11 cellular contexts compared by ENCODE assay signal in the genomic region with DNA sequence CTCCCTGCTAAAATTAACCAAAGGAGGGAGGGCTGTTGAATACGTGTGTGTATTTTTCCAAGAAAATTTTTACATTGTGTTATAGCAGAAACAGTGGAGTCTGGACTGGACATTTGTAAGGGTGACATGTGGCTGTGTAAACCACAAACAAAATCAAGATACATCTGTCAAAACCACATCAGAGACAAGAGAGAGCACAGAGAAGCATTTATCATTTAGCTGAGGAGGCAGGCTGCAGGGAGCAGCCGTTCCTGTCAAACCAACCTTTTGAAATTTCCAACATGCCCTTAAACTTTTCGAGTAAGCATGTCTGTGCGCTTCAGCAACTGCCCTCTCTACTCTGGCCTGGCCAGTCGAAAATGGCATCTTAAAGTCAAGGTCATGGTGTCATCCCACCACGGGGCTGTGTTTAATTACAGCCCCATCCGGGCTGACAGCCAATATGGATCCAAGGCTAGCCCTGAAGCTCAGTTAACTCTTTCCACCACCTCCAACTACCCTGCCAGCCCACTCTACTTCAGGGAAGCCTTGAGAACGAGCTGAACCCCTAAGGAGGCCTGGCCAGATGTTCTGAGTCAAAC. TPM values are rescaled to one million over a fixed set of nuclear protein-coding genes. Genes with fewer than 3 reads are reported as not detected.
DNase-seq lines count a peak whose midpoint lies in the region; TF ChIP-seq lines count a peak whose summit lies in the region.
"Had no signal": no experiment of that assay in that cellular context is flagged by ENCODE, and none has a peak within 500 bp of the region (broad histone marks: within the 10 kb centered on the region; RNA-seq: fewer than 3 reads in every experiment).

No MANE protein-coding gene starts in this region.

- no peak overlapping the region for H2BK20ac ChIP-seq in H9 (ENCODE audit: low read depth, low read length, poor library complexity, severe bottlenecking)

- H3K56ac ChIP-seq in H9 (ENCODE audit: insufficient read length, low read depth, low read length): no peak overlapping the region

- peaks cover 31% of the 10 kb centered on the region; the same call in 1 of the 2 replicates for H3K79me2 ChIP-seq in H9 (ENCODE audit: insufficient read depth, low read length)
- H3K79me2 ChIP-seq in OCI-LY7 (ENCODE audit: insufficient read depth, low read depth, low read length): peaks cover 100% of the 10 kb centered on the region

- TF ChIP-seq CTCF in H9 (conservative IDR thresholded peaks at IDR 0.05): no peak
- TF ChIP-seq CTCF in OCI-LY7 (conservative IDR thresholded peaks at IDR 0.05; ENCODE audit: low read length): no peak

- H2BK12ac ChIP-seq in H9 (ENCODE audit: insufficient read length, low read depth, low read length) (no peak overlapping the region), mesenchymal stem cell (ENCODE audit: low read length in 2 of 2) (no peak overlapping the region)

- peak overlapping the region; percentile 4 to 98 (median 92); a peak in 21 of 22 replicates for H3K27ac ChIP-seq in BLaER1 treated with 17β-estradiol and CSF1 and Interleukin-3, amounts not matched to agents 10 nM and 100 nM
- H3K27ac ChIP-seq in H9 (ENCODE audit: insufficient read length, low read depth, low read length) (no peak overlapping the region), OCI-LY7 (ENCODE audit: low read depth, low read length, poor library complexity, severe bottlenecking) (peak overlapping the region; percentile 90), mesenchymal stem cell (ENCODE audit: low read length, poor library complexity, severe bottlenecking) (no peak overlapping the region)
- H3K27ac ChIP-seq: thyroid gland had no signal

- H3K4me1 Mint-ChIP-seq in H9: peaks cover 75 to 76% of the 10 kb centered on the region in 2 experiments

- no peaks in the 10 kb centered on the region for H3K27me3 Mint-ChIP-seq in H9 (ENCODE audit: low read depth)

- no TSS peak for BruUV-seq in OCI-LY7 (replicated peaks; lab: Mats Ljungman, UMichigan)

- no peak overlapping the region for H2AFZ ChIP-seq in H9 (ENCODE audit: low read length)
- H2AFZ ChIP-seq in OCI-LY7 (ENCODE audit: low read length): no peak overlapping the region
- H2AFZ ChIP-seq in mesenchymal stem cell (ENCODE audit: low read depth, low read length): no peak overlapping the region

- CTCF ChIA-PET in OCI-LY7 (lab: Charles Lee; ENCODE audit: unreplicated experiment): interaction anchor here (1.0 to 1.2 kb wide), 2 partner anchors 105 to 179 kb away, joined by 3 read pairs; no protein-coding TSS in a partner anchor

- H3K4me3 Mint-ChIP-seq in H9: no peak overlapping the region

- H3K9ac ChIP-seq in BLaER1 treated with 17β-estradiol and CSF1 and Interleukin-3, amounts not matched to agents 10 nM and 100 nM: peak overlapping the region; percentile 56 to 99 (median 96); a peak in 21 of 22 replicates
- H3K9ac ChIP-seq in H9 (ENCODE audit: extremely low read depth, insufficient read length, low read length): no peak overlapping the region
- H3K9ac ChIP-seq in mesenchymal stem cell (ENCODE audit: low read length): no peak overlapping the region

- POLR2A ChIA-PET in OCI-LY7 (lab: Charles Lee): interaction anchor here (0.7 to 4.3 kb wide), 12 partner anchors 10 to 225 kb away, joined by 3 to 25 read pairs (median 4); no protein-coding TSS in a partner anchor

- no peak overlapping the region for H2BK5ac ChIP-seq in H9 (ENCODE audit: insufficient read length, low read length)
- no peak overlapping the region for H2BK5ac ChIP-seq in mesenchymal stem cell (ENCODE audit: low read depth, low read length, poor library complexity, severe bottlenecking)

- no peak overlapping the region for H3T11ph ChIP-seq in H9 (ENCODE audit: low read length)

- H3K9me3 ChIP-seq in BLaER1 treated with 17β-estradiol and CSF1 and Interleukin-3, amounts not matched to agents 10 nM and 100 nM (replicated peaks in 1 of 11): no peaks in the 10 kb centered on the region
- no peaks in the 10 kb centered on the region for H3K9me3 ChIP-seq in H9 (ENCODE audit: control insufficient read depth, low read depth, low read length)
- H3K9me3 ChIP-seq in OCI-LY7 (ENCODE audit: low read length): no peaks in the 10 kb centered on the region
- no peaks in the 10 kb centered on the region for H3K9me3 ChIP-seq in mesenchymal stem cell (ENCODE audit: control insufficient read depth, low read length)
- H3K9me3 ChIP-seq: thyroid gland had no signal

- intact Hi-C loops in OCI-LY7 (cut with micrococcal nuclease; ENCODE audit: unreplicated experiment): no loop called here

- H2BK120ac ChIP-seq in H9 (ENCODE audit: low read depth, low read length, poor library complexity, severe bottlenecking) (no peak overlapping the region), mesenchymal stem cell (ENCODE audit: low read depth, low read length) (no peak overlapping the region)

- H4K8ac ChIP-seq in H9 (replicated peaks; ENCODE audit: insufficient read length, low read depth, low read length) (no peak overlapping the region), mesenchymal stem cell (ENCODE audit: low read length) (no peak overlapping the region)

- H4K91ac ChIP-seq in H9 (ENCODE audit: insufficient read length, low read depth, low read length) (no peak overlapping the region), mesenchymal stem cell (ENCODE audit: low read length) (no peak overlapping the region)

- peak overlapping the region; percentile 83 to 98 (median 95) for H3K4me2 ChIP-seq in BLaER1 treated with 17β-estradiol and CSF1 and Interleukin-3, amounts not matched to agents 10 nM and 100 nM
- H3K4me2 ChIP-seq in H9 (ENCODE audit: insufficient read depth, insufficient read length, low read length) (no peak overlapping the region), OCI-LY7 (ENCODE audit: low read length) (peak overlapping the region; percentile 100), mesenchymal stem cell (ENCODE audit: low read length, poor library complexity, severe bottlenecking) (no peak overlapping the region)

- peaks cover 72 to 89% (median 86%) of the 10 kb centered on the region in 10 experiments for H3K4me1 ChIP-seq in BLaER1 treated with 17β-estradiol and CSF1 and Interleukin-3, amounts not matched to agents 10 nM and 100 nM
- H3K4me1 ChIP-seq in H9 (ENCODE audit: insufficient read depth, low read length): peaks cover 9% of the 10 kb centered on the region
- peaks cover 81% of the 10 kb centered on the region for H3K4me1 ChIP-seq in OCI-LY7 (ENCODE audit: insufficient read depth, low read length, poor library complexity, severe bottlenecking)
- H3K4me1 ChIP-seq in mesenchymal stem cell (ENCODE audit: control insufficient read depth, insufficient read depth, low read depth, low read length): peaks cover 2% of the 10 kb centered on the region

- H3K9me3 Mint-ChIP-seq in H9: no peaks in the 10 kb centered on the region

- peak overlapping the region; percentile 19 to 95 (median 44); a peak in 16 of 20 replicates for H3K4me3 ChIP-seq in BLaER1 treated with 17β-estradiol and CSF1 and Interleukin-3, amounts not matched to agents 10 nM and 100 nM
- peak overlapping the region; percentile 93 for H3K4me3 ChIP-seq in OCI-LY7 (ENCODE audit: low read depth, low read length, poor library complexity, severe bottlenecking)
- no peak overlapping the region for H3K4me3 ChIP-seq in mesenchymal stem cell (ENCODE audit: insufficient read depth in 1 of 2, low read depth in 1 of 2, low read length in 2 of 2)
- H3K4me3 ChIP-seq: thyroid gland had no signal

- no peak overlapping the region for H4K5ac ChIP-seq in H9 (ENCODE audit: insufficient read length, low read depth, low read length)

- H3K23ac ChIP-seq in H9 (ENCODE audit: insufficient read length, low read depth, low read length) (no peak overlapping the region), mesenchymal stem cell (ENCODE audit: low read length in 2 of 2) (no peak overlapping the region)

- H2AK5ac ChIP-seq in H9 (ENCODE audit: insufficient read length, low read length) (no peak overlapping the region), mesenchymal stem cell (ENCODE audit: low read length, severe bottlenecking) (no peak overlapping the region)

- H3K18ac ChIP-seq in H9 (ENCODE audit: insufficient read length, low read depth, low read length) (no peak overlapping the region), mesenchymal stem cell (ENCODE audit: low read depth in 1 of 2, low read length in 2 of 2) (no peak overlapping the region)

- H4K20me1 ChIP-seq in BLaER1 treated with 17β-estradiol and CSF1 and Interleukin-3, amounts not matched to agents 10 nM and 100 nM: peaks cover 0 to 51% (median 0%) of the 10 kb centered on the region in 11 experiments; a peak in 6 of 22 replicates
- no peaks in the 10 kb centered on the region for H4K20me1 ChIP-seq in H9 (ENCODE audit: control insufficient read depth, insufficient read depth, insufficient read length)
- peaks cover 45% of the 10 kb centered on the region; the same call in 1 of the 2 replicates for H4K20me1 ChIP-seq in OCI-LY7 (ENCODE audit: insufficient read depth, low read length)

- H3K79me1 ChIP-seq in H9 (ENCODE audit: insufficient read depth, low read depth, low read length, poor library complexity, severe bottlenecking) (peaks cover 5% of the 10 kb centered on the region), mesenchymal stem cell (replicated peaks; ENCODE audit: low read length, poor library complexity, severe bottlenecking) (peaks cover 22% of the 10 kb centered on the region)

- no peaks in the 10 kb centered on the region for H3K27me3 ChIP-seq in BLaER1 treated with 17β-estradiol and CSF1 and Interleukin-3, amounts not matched to agents 10 nM and 100 nM
- H3K27me3 ChIP-seq in H9 (ENCODE audit: insufficient read depth, low read length) (no peaks in the 10 kb centered on the region), mesenchymal stem cell (ENCODE audit: control insufficient read depth in 1 of 2, insufficient read depth in 1 of 2, low read length in 2 of 2) (peaks cover 0 to 74% of the 10 kb centered on the region in 2 experiments)
- H3K27me3 ChIP-seq: thyroid gland had no signal

- H3K27ac Mint-ChIP-seq in H9: peak overlapping the region; percentile 33 to 68 (median 68); a peak in 3 of 7 replicates

- H3K36me3 ChIP-seq in BLaER1 treated with 17β-estradiol and CSF1 and Interleukin-3, amounts not matched to agents 10 nM and 100 nM: peaks cover 0 to 60% (median 36%) of the 10 kb centered on the region in 11 experiments; a peak in 15 of 22 replicates
- H3K36me3 ChIP-seq in OCI-LY7 (ENCODE audit: insufficient read depth, low read length): peaks cover 98% of the 10 kb centered on the region
- peaks cover 0 to 11% of the 10 kb centered on the region in 2 experiments for H3K36me3 ChIP-seq in mesenchymal stem cell (ENCODE audit: control insufficient read depth in 1 of 2, insufficient read depth in 2 of 2, low read depth in 1 of 2, low read length in 2 of 2)
- H3K36me3 ChIP-seq: thyroid gland had no signal

- H3K23me2 ChIP-seq in H9 (ENCODE audit: insufficient read length, low read depth, low read length, poor library complexity, severe bottlenecking): peaks cover 14% of the 10 kb centered on the region

- H3K14ac ChIP-seq in H9 (ENCODE audit: insufficient read depth, low read length) (no peak overlapping the region), mesenchymal stem cell (ENCODE audit: low read length in 2 of 2) (no peak overlapping the region)

- H2BK15ac ChIP-seq in H9 (ENCODE audit: low read depth, low read length) (no peak overlapping the region), mesenchymal stem cell (ENCODE audit: low read depth, poor library complexity, severe bottlenecking) (no peak overlapping the region)

- no peaks in the 10 kb centered on the region for H3K9me2 ChIP-seq in OCI-LY7 (ENCODE audit: insufficient read depth, low read length)

- peaks cover 27 to 78% (median 52%) of the 10 kb centered on the region in 3 experiments; a peak in 6 of 7 replicates for H3K36me3 Mint-ChIP-seq in H9 (ENCODE audit: insufficient read depth in 1 of 3, low read depth in 3 of 3)

- no CpG with 5 or more reads among the region's 8 CpGs for WGBS in H9 (ENCODE audit: extremely low coverage, insufficient read length, low lambda C conversion rate)
- 18% methylated on average over 7 of the region's 8 CpGs for WGBS in mesenchymal stem cell

- no peak overlapping the region for H3K4ac ChIP-seq in H9 (ENCODE audit: low read depth, low read length)
- H3K4ac ChIP-seq in mesenchymal stem cell (ENCODE audit: low read depth in 1 of 2, low read length in 2 of 2): no peak overlapping the region

- DNase-seq in H9 (no peak), OCI-LY7 (ENCODE audit: low spot score) (peak; percentile 51), mesenchymal stem cell (peak; percentile 26), NCI-H69 (lab: John Stamatoyannopoulos, UW) (no peak), SHP77 treated with DMSO at 0.1 percent for 48 hours (lab: John Stamatoyannopoulos, UW) (no peak), SKM-1 treated with dmso at 0.1 percent for 144 hours (lab: John Stamatoyannopoulos, UW; ENCODE audit: unreplicated experiment) (no peak)
- DNase-seq in activated CD4-positive, alpha-beta T cell treated with anti-CD3 and anti-CD28 coated beads, Interleukin-2, amount 50 U/mL, for 4 hours: no peak
- DNase-seq: activated T-cell treated with anti-CD3 and anti-CD28 coated beads for 4 hours, NCI-H2227 treated with DMSO at 0.1 percent for 48 hours, thyroid gland had no signal

RNA-seq across cellular contexts. Expression of gene BCL11A, which starts 8.4 kb away (rescaled TPM):
- total RNA-seq in H9 (2021) (91.4 and 92.7 TPM in 2 replicates), OCI-LY7 (2022) (163 and 167 TPM in 2 replicates)
- total RNA-seq in OCI-LY7 (2014; rRNA removed; shearing (Covaris generic)): 54.9 and 64.3 TPM in 2 replicates
- 1.1 TPM for polyA plus RNA-seq in mesenchymal stem cell (2013, experiment 1 of 2)
- polyA plus RNA-seq in mesenchymal stem cell (2013, experiment 2 of 2): 1.1 TPM

Comparison
In these comparisons a context has a peak if more than half of its experiments do, and no peak if none do; other contexts are left out.
1. H3K27ac ChIP-seq: peak in BLaER1 treated with 17β-estradiol and CSF1 and Interleukin-3, amounts not matched to agents 10 nM and 100 nM (11 of 11) and OCI-LY7 (single experiment); none in H9 (single experiment) and mesenchymal stem cell (single experiment).
2. H3K4me2 ChIP-seq: peak in BLaER1 treated with 17β-estradiol and CSF1 and Interleukin-3, amounts not matched to agents 10 nM and 100 nM (11 of 11) and OCI-LY7 (single experiment); none in H9 (single experiment) and mesenchymal stem cell (single experiment).
3. H3K4me3 ChIP-seq: peak in BLaER1 treated with 17β-estradiol and CSF1 and Interleukin-3, amounts not matched to agents 10 nM and 100 nM (10 of 10) and OCI-LY7 (single experiment); none in mesenchymal stem cell (0 of 2).
4. H3K9ac ChIP-seq: peak in BLaER1 treated with 17β-estradiol and CSF1 and Interleukin-3, amounts not matched to agents 10 nM and 100 nM (11 of 11); none in H9 (single experiment) and mesenchymal stem cell (single experiment).
5. DNase-seq: peak in OCI-LY7 (single experiment) and mesenchymal stem cell (single experiment); none in H9 (single experiment), NCI-H69 (single experiment), SHP77 treated with DMSO at 0.1 percent for 48 hours (single experiment), activated CD4-positive, alpha-beta T cell treated with anti-CD3 and anti-CD28 coated beads, Interleukin-2, amount 50 U/mL, for 4 hours (0 of 2) and SKM-1 treated with dmso at 0.1 percent for 144 hours (single experiment).